Comparison of ENCODE assay signal across 8 cellular contexts in the genomic region with DNA sequence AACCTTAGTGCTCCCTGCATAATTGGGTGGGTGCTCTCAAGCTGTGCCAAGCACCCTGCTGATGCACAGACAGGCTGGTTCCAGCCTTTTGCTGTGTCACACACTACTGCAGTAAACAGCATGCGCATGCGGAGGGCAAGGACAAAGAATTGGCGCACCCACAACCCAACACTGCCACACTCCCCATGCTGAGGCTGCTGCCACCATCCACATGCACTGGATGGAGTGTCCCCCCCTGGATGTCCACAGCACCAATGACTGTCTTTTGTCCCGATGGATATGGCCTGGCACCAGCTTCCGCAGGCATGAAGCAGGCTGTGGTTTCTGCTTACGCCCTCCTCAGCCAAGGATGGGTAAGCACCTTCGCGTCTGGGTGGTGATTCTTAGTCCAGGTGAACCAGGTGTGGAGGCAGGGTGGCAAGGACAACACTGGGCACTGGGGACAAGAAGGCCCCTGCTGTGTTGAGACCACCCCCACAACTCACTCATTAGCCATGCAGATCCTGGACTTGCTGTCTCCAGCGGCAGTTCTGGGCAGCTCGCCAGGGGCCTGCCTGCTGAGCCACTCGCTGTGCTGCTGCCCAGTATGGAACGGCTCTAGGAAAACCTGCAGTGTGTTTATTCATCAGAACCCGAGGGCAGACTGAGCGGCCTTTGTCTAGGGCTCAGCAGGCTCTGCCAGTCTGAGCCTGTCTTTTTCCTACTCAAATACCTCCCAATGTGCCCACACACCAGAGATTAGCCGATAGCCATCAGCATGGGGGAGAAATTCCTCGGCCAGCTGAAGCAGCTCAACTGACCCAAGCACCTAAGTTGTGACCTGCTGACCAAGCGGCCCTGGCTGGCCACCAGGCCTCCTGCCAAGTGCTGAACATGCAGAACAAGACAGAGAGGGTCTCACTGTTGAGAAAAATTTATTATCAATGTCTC. TPM values are rescaled to one million over a fixed set of nuclear protein-coding genes. Genes with fewer than 3 reads are reported as not detected.
A peak's percentile ranks its signal among the peaks of the same experiment; 100 is the strongest.
DNase-seq lines count a peak whose midpoint lies in the region; ATAC-seq, FAIRE-seq and TF ChIP-seq lines count a peak whose summit lies in the region.

No MANE protein-coding gene starts in this region.

- H3K27ac ChIP-seq in endothelial cell of umbilical vein (ENCODE audit: insufficient read depth, low read depth, low read length): no peak overlapping the region
- H3K27ac ChIP-seq in muscle layer of colon (ENCODE audit: low read depth, low read length): peak overlapping the region; percentile 61

- H3K9ac ChIP-seq in endothelial cell of umbilical vein (replicated peaks; ENCODE audit: extremely low read depth, insufficient read depth, low read length): no peak overlapping the region
- no peak overlapping the region for H3K9ac ChIP-seq in muscle layer of colon (ENCODE audit: low read length)

- H3K9me3 ChIP-seq in endothelial cell of umbilical vein (replicated peaks; ENCODE audit: control insufficient read depth, insufficient read depth, low read length): no peaks in the 10 kb centered on the region
- H3K9me3 ChIP-seq in muscle layer of colon (ENCODE audit: low read length): no peaks in the 10 kb centered on the region

- TF ChIP-seq CTCF in endothelial cell of umbilical vein (IDR thresholded peaks at IDR 0.05; ENCODE audit: extremely low read depth in 1 of 2, insufficient read depth in 1 of 2, low read depth in 1 of 2, low read length in 2 of 2): no peak

- BruUV-seq in endothelial cell of umbilical vein (replicated peaks; lab: Mats Ljungman, UMichigan): no TSS peak

- intact Hi-C loops in endothelial cell of umbilical vein (cut with micrococcal nuclease): no loop called here

- no peaks in the 10 kb centered on the region for H3K4me1 ChIP-seq in endothelial cell of umbilical vein (ENCODE audit: control insufficient read depth, extremely low read depth, insufficient read depth, low read length)
- H3K4me1 ChIP-seq in muscle layer of colon (ENCODE audit: insufficient read depth, low read length): peaks cover 22% of the 10 kb centered on the region

- CTCF ChIA-PET in endothelial cell of umbilical vein (lab: Charles Lee): interaction anchor here (0.9 to 1.5 kb wide), 3 partner anchors 8 to 468 kb away, joined by 3 to 5 read pairs (median 5); partner anchors contain the start of gene NAP1L4

- no peaks in the 10 kb centered on the region for H3K79me2 ChIP-seq in endothelial cell of umbilical vein (ENCODE audit: control insufficient read depth, insufficient read depth, low read length)

- H3K27ac Mint-ChIP-seq in activated naive CD4-positive, alpha-beta T cell treated with anti-CD3 and anti-CD28 coated beads, Interleukin-2, amount 50 U/mL, for 72 hours: peak overlapping the region in 1 of 2 donors; percentile 81

- no peak for FAIRE-seq in endothelial cell of umbilical vein (lab: Jason Lieb, UNC)

- no peak overlapping the region for H3K4me3 ChIP-seq in endothelial cell of umbilical vein (replicated peaks in 1 of 3; ENCODE audit: insufficient read depth in 1 of 3, low read depth in 1 of 3, low read length in 3 of 3)
- H3K4me3 ChIP-seq in muscle layer of colon (ENCODE audit: low read depth in 1 of 2, low read length in 2 of 2): no peak overlapping the region

- ATAC-seq in HG02623 (IDR thresholded peaks at IDR 0.05; ENCODE audit: unreplicated experiment): no peak
- ATAC-seq in activated naive CD4-positive, alpha-beta T cell treated with anti-CD3 and anti-CD28 coated beads, Interleukin-2, amount 50 U/mL, for 72 hours: no peak
- ATAC-seq in GM18867 (IDR thresholded peaks at IDR 0.05; ENCODE audit: unreplicated experiment): no peak

- no peaks in the 10 kb centered on the region for H4K20me1 ChIP-seq in endothelial cell of umbilical vein (replicated peaks; ENCODE audit: control insufficient read depth, extremely low read depth, insufficient read depth, low read length)

- POLR2A ChIA-PET in endothelial cell of umbilical vein (lab: Charles Lee): no interaction called here

- H3K36me3 ChIP-seq in endothelial cell of umbilical vein (ENCODE audit: control insufficient read depth in 2 of 2, extremely low read depth in 1 of 2, insufficient read depth in 2 of 2, low read length in 2 of 2) (peaks cover 0 to 29% of the 10 kb centered on the region in 2 experiments), muscle layer of colon (ENCODE audit: insufficient read depth, low read length) (peaks cover 34% of the 10 kb centered on the region)

- peak; percentile 99 for DNase-seq in COR-L47 (lab: John Stamatoyannopoulos, UW)
- peak; percentile 91 for DNase-seq in NCI-H446 treated with DMSO at 0.1 percent for 48 hours (lab: John Stamatoyannopoulos, UW)
- peak; percentile 55 for DNase-seq in endothelial cell of umbilical vein (ENCODE audit: low read depth, low spot score)
- no peak for DNase-seq in NCI-H524 treated with DMSO at 0.1 percent for 48 hours (lab: John Stamatoyannopoulos, UW)
- DNase-seq in activated naive CD4-positive, alpha-beta T cell treated with anti-CD3 and anti-CD28 coated beads, Interleukin-2, amount 50 U/mL, for 72 hours (ENCODE audit: low spot score in 2 of 2): no peak

- H3K27me3 ChIP-seq in endothelial cell of umbilical vein (ENCODE audit: control insufficient read depth in 2 of 2, insufficient read depth in 2 of 2, low read length in 2 of 2) (no peaks in the 10 kb centered on the region), muscle layer of colon (ENCODE audit: control insufficient read depth in 1 of 2, insufficient read depth in 2 of 2, low read length in 2 of 2) (no peaks in the 10 kb centered on the region)

- no peaks in the 10 kb centered on the region for H3K9me1 ChIP-seq in endothelial cell of umbilical vein (replicated peaks; ENCODE audit: control insufficient read depth, extremely low read depth, insufficient read depth, low read length)

- H3K9me3 Mint-ChIP-seq in activated naive CD4-positive, alpha-beta T cell treated with anti-CD3 and anti-CD28 coated beads, Interleukin-2, amount 50 U/mL, for 72 hours: no peaks in the 10 kb centered on the region

- TF ChIP-seq POLR2A in endothelial cell of umbilical vein (IDR thresholded peaks at IDR 0.05; ENCODE audit: low read depth, low read length): no peak

- dilution Hi-C loops in endothelial cell of umbilical vein (cut with MboI; ENCODE audit: extremely low pct_ligation_motif_present, low sequenced_read_pairs): no loop called here

- H3K4me2 ChIP-seq in endothelial cell of umbilical vein (ENCODE audit: insufficient read depth, low read length): no peak overlapping the region

- no peak overlapping the region for H2AFZ ChIP-seq in endothelial cell of umbilical vein (ENCODE audit: low read depth, low read length)

- H3K36me3 Mint-ChIP-seq in activated naive CD4-positive, alpha-beta T cell treated with anti-CD3 and anti-CD28 coated beads, Interleukin-2, amount 50 U/mL, for 72 hours: peaks cover 12 to 30% of the 10 kb centered on the region in 2 donors

TF ChIP-seq in endothelial cell of umbilical vein, 7 proteins besides CTCF, POLR2A, EP300 and RAD21:
- no peak for TF ChIP-seq JUN (IDR thresholded peaks at IDR 0.05; ENCODE audit: borderline replicate concordance, insufficient read depth, insufficient read length, low read depth)

RNA-seq across cellular contexts. Expression of gene NAP1L4, which starts 8.2 kb away (rescaled TPM):
- total RNA-seq in endothelial cell of umbilical vein: 173 and 177 TPM in 2 replicates
- 68.0 and 100.0 TPM in 2 replicates for polyA plus RNA-seq in endothelial cell of umbilical vein
- polyA plus RNA-seq in endothelial cell of umbilical vein (2011; cell fraction: cytosol; rRNA removed): 112 and 117 TPM in 2 replicates
- polyA plus RNA-seq in endothelial cell of umbilical vein (2011; cell fraction: nucleus; rRNA removed): 169 and 178 TPM in 2 replicates
- polyA plus RNA-seq in endothelial cell of umbilical vein (2012): 140 and 147 TPM in 2 replicates
- 71.5 and 73.7 TPM in 2 replicates for polyA minus RNA-seq in endothelial cell of umbilical vein
- 52.2 TPM for polyA minus RNA-seq in endothelial cell of umbilical vein (2011; cell fraction: cytosol; rRNA and poly(A)+ RNA removed)
- 75.3 and 108 TPM in 2 replicates for polyA minus RNA-seq in endothelial cell of umbilical vein (2011; cell fraction: nucleus; rRNA and poly(A)+ RNA removed)
- 100 to 1,000 TPM; 287 to 318 TPM for total RNA-seq in activated naive CD4-positive, alpha-beta T cell treated with anti-CD3 and anti-CD28 coated beads, Interleukin-2, amount 50 U/mL, for 72 hours

RNA-seq across cellular contexts. Expression of gene CARS1, which starts 56.9 kb away (rescaled TPM):
- 66.2 and 72.3 TPM in 2 replicates for total RNA-seq in endothelial cell of umbilical vein
- polyA plus RNA-seq in endothelial cell of umbilical vein: 32.2 and 43.5 TPM in 2 replicates
- polyA plus RNA-seq in endothelial cell of umbilical vein (2011; cell fraction: cytosol; rRNA removed): 38.6 and 42.2 TPM in 2 replicates
- 178 and 193 TPM in 2 replicates for polyA plus RNA-seq in endothelial cell of umbilical vein (2011; cell fraction: nucleus; rRNA removed)
- polyA plus RNA-seq in endothelial cell of umbilical vein (2012): 57.1 and 59.4 TPM in 2 replicates
- polyA minus RNA-seq in endothelial cell of umbilical vein: 48.2 and 49.9 TPM in 2 replicates
- polyA minus RNA-seq in endothelial cell of umbilical vein (2011; cell fraction: cytosol; rRNA and poly(A)+ RNA removed): 58.0 TPM
- polyA minus RNA-seq in endothelial cell of umbilical vein (2011; cell fraction: nucleus; rRNA and poly(A)+ RNA removed): 45.8 and 48.3 TPM in 2 replicates
- 10 to 100 TPM; 86.2 to 87.2 TPM for total RNA-seq in activated naive CD4-positive, alpha-beta T cell treated with anti-CD3 and anti-CD28 coated beads, Interleukin-2, amount 50 U/mL, for 72 hours

Comparison
In these comparisons a context has a peak if more than half of its experiments do, and no peak if none do; other contexts are left out.
1. DNase-seq: peak in COR-L47 (single experiment), NCI-H446 treated with DMSO at 0.1 percent for 48 hours (single experiment) and endothelial cell of umbilical vein (single experiment); none in NCI-H524 treated with DMSO at 0.1 percent for 48 hours (single experiment) and activated naive CD4-positive, alpha-beta T cell treated with anti-CD3 and anti-CD28 coated beads, Interleukin-2, amount 50 U/mL, for 72 hours (0 of 2).